Comparison of ENCODE assay signal across 21 cellular contexts in genomic region chr1:220092694-220093093, GRCh38. TPM values are rescaled to one million over a fixed set of nuclear protein-coding genes. Genes with fewer than 3 reads are reported as not detected.
A peak's percentile ranks its signal among the peaks of the same experiment; 100 is the strongest.
DNase-seq lines count a peak whose midpoint lies in the region; ATAC-seq and TF ChIP-seq lines count a peak whose summit lies in the region.
"Had no signal": no experiment of that assay in that cellular context is flagged by ENCODE, and none has a peak within 500 bp of the region (broad histone marks: within the 10 kb centered on the region; RNA-seq: fewer than 3 reads in every experiment).

No MANE protein-coding gene starts in this region.

- POLR2A ChIA-PET in CD4-positive, alpha-beta T cell (lab: Charles Lee): interaction anchor here (1.2 kb wide), 1 partner anchor 46 kb away, joined by 5 read pairs; the partner anchor contains the start of gene EPRS1
- POLR2A ChIA-PET in HCT116 (lab: Charles Lee): no interaction called here

- H3K9me3 ChIP-seq in CD4-positive, alpha-beta T cell (ENCODE audit: control insufficient read depth, low read length): no peaks in the 10 kb centered on the region
- H3K9me3 ChIP-seq in HCT116 (ENCODE audit: control insufficient read depth in 1 of 2, insufficient read depth in 1 of 2, low read depth in 1 of 2, low read length in 2 of 2) (no peaks in the 10 kb centered on the region), smooth muscle cell (replicated peaks; ENCODE audit: low read depth) (no peaks in the 10 kb centered on the region)
- H3K9me3 ChIP-seq: BLaER1, SK-N-SH had no signal

- H3K4me1 ChIP-seq in HCT116 (ENCODE audit: control insufficient read depth in 1 of 2, insufficient read depth in 2 of 2, low read length in 2 of 2) (peaks cover 9 to 19% of the 10 kb centered on the region in 2 experiments; a peak in 3 of 4 replicates), smooth muscle cell (ENCODE audit: low read depth) (peaks cover 10% of the 10 kb centered on the region)

- no peaks in the 10 kb centered on the region for H3K9me3 Mint-ChIP-seq in CD4-positive, alpha-beta T cell
- peaks cover 0 to 6% (median 0%) of the 10 kb centered on the region in 5 experiments for H3K9me3 Mint-ChIP-seq in brain
- H3K9me3 Mint-ChIP-seq: CD8-positive, alpha-beta T cell had no signal

- ATAC-seq in CD4-positive, alpha-beta T cell (ENCODE audit: poor library complexity): no peak
- ATAC-seq in HCT116: no peak
- ATAC-seq: CD8-positive, alpha-beta T cell; Panc1 had no signal

- H3K79me2 ChIP-seq in HCT116 (ENCODE audit: insufficient read depth, low read length) (peaks cover 27% of the 10 kb centered on the region), smooth muscle cell (ENCODE audit: low read depth) (peaks cover 25% of the 10 kb centered on the region)

- WGBS in smooth muscle cell (ENCODE audit: low lambda C conversion rate): 100% methylated on average over 1 of the region's 1 CpG

- TF ChIP-seq RAD21 in HCT116 (IDR thresholded peaks at IDR 0.05; ENCODE audit: low read depth): no peak

- DNase-seq in CD4-positive, alpha-beta T cell: no peak
- DNase-seq in HCT116 (ENCODE audit: low read depth, low spot score) (no peak), smooth muscle cell (lab: John Stamatoyannopoulos, UW; ENCODE audit: unreplicated experiment) (no peak), NCI-H1092 treated with DMSO at 0.1 percent for 48 hours (lab: John Stamatoyannopoulos, UW) (no peak), NCI-H524 treated with DMSO at 0.1 percent for 48 hours (lab: John Stamatoyannopoulos, UW) (no peak), erythroblast (lab: John Stamatoyannopoulos, UW) (no peak)
- DNase-seq: ACHN; CD8-positive, alpha-beta T cell; GOT3; HCEC 1CT; KG1; NCI-H1105; NCI-H2029; NCI-H226; NCI-H510A treated with DMSO at 0.1 percent for 48 hours; NCI-H774; SIG-M5; SK-N-SH had no signal

- H3K4me3 Mint-ChIP-seq in CD4-positive, alpha-beta T cell: peak overlapping the region; percentile 71
- peak overlapping the region in 3 of 5 experiments; percentile 64 to 80 (median 75) for H3K4me3 Mint-ChIP-seq in brain

- intact Hi-C loops in CD4-positive, alpha-beta T cell (cut with DNase I, micrococcal nuclease): loop anchor here in 1 of 2 experiments (10.0 kb wide), 1 partner anchor 918 kb away; the partner anchor contains the start of gene LYPLAL1
- intact Hi-C loops in HCT116 (cut with micrococcal nuclease): no loop called here

- H3K36me3 ChIP-seq in HCT116 (ENCODE audit: control insufficient read depth in 1 of 2, insufficient read depth in 2 of 2, low read length in 2 of 2) (peaks cover 2 to 6% of the 10 kb centered on the region in 2 experiments; a peak in 2 of 4 replicates), smooth muscle cell (ENCODE audit: low read depth) (peaks cover 2% of the 10 kb centered on the region)

- H3K4me1 Mint-ChIP-seq in CD4-positive, alpha-beta T cell (ENCODE audit: low read depth): peaks cover 28% of the 10 kb centered on the region
- peaks cover 44% of the 10 kb centered on the region for H3K4me1 Mint-ChIP-seq in brain

- no peaks in the 10 kb centered on the region for H4K20me1 ChIP-seq in HCT116 (ENCODE audit: insufficient read depth)
- H4K20me1 ChIP-seq in smooth muscle cell (ENCODE audit: low read depth): peaks cover 6% of the 10 kb centered on the region
- H4K20me1 ChIP-seq: BLaER1 had no signal

- TF ChIP-seq POLR2A in HCT116 (IDR thresholded peaks at IDR 0.05; ENCODE audit: borderline replicate concordance, extremely low read depth, insufficient read depth, insufficient read length) (no peak), erythroblast (IDR thresholded peaks at IDR 0.05; ENCODE audit: low read length) (no peak)

- CTCF ChIA-PET in CD4-positive, alpha-beta T cell (lab: Charles Lee): interaction anchor here (0.8 kb wide), 1 partner anchor 47 kb away, joined by 3 read pairs; the partner anchor contains the start of gene EPRS1
- CTCF ChIA-PET in HCT116 (lab: Charles Lee): interaction anchor here (1.3 kb wide), 1 partner anchor 21 kb away, joined by 5 read pairs; no protein-coding TSS in a partner anchor

- RAD21 ChIA-PET in HCT116 (lab: Charles Lee; ENCODE audit: low non-redundant PET in 1 of 2, low total read pairs in 2 of 2, uncharacterized antibody in 2 of 2, unreplicated experiment in 2 of 2): no interaction called here

- H3K4me2 ChIP-seq in HCT116 (ENCODE audit: low read length): no peak overlapping the region
- H3K4me2 ChIP-seq in smooth muscle cell: no peak overlapping the region
- H3K4me2 ChIP-seq: BLaER1, SK-N-SH had no signal

- H3F3A ChIP-seq in smooth muscle cell (ENCODE audit: low read depth): no peaks in the 10 kb centered on the region

- H3K9ac ChIP-seq in HCT116 (ENCODE audit: low read length) (no peak overlapping the region), smooth muscle cell (ENCODE audit: low read depth) (no peak overlapping the region)
- H3K9ac ChIP-seq: BLaER1, SK-N-SH had no signal

- H3K27me3 ChIP-seq in CD4-positive, alpha-beta T cell (ENCODE audit: control insufficient read depth, insufficient read depth, low read length): no peaks in the 10 kb centered on the region
- H3K27me3 ChIP-seq in HCT116 (ENCODE audit: insufficient read depth, low read length) (no peaks in the 10 kb centered on the region), smooth muscle cell (ENCODE audit: low read depth) (no peaks in the 10 kb centered on the region)
- H3K27me3 ChIP-seq: BLaER1 had no signal

- H3K4me3 ChIP-seq in HCT116 (replicated peaks in 1 of 2; ENCODE audit: low read depth in 1 of 2, low read length in 2 of 2): no peak overlapping the region
- no peak overlapping the region for H3K4me3 ChIP-seq in smooth muscle cell
- H3K4me3 ChIP-seq: BLaER1 had no signal

- peaks cover 29% of the 10 kb centered on the region for H3K36me3 Mint-ChIP-seq in CD4-positive, alpha-beta T cell (ENCODE audit: low read depth)
- H3K36me3 Mint-ChIP-seq in brain: peaks cover 28% of the 10 kb centered on the region

- H3K27ac Mint-ChIP-seq in CD4-positive, alpha-beta T cell: peak overlapping the region; percentile 79
- no peak overlapping the region for H3K27ac Mint-ChIP-seq in brain
- H3K27ac Mint-ChIP-seq: CD8-positive, alpha-beta T cell had no signal

- H2AFZ ChIP-seq in HCT116 (ENCODE audit: low read depth, low read length, poor library complexity, severe bottlenecking): peak overlapping the region; percentile 78
- H2AFZ ChIP-seq in smooth muscle cell (ENCODE audit: low read depth): peak overlapping the region; percentile 91

- no peak for TF ChIP-seq CTCF in CD4-positive, alpha-beta T cell (IDR thresholded peaks at IDR 0.05)
- TF ChIP-seq CTCF in HCT116 (IDR thresholded peaks at IDR 0.05 in 2 of 3, conservative IDR thresholded peaks at IDR 0.05 in 1 of 3; ENCODE audit: borderline replicate concordance in 1 of 3, insufficient read depth in 1 of 3, low read depth in 2 of 3, low read length in 2 of 3) (no peak), brain (conservative IDR thresholded peaks at IDR 0.05) (no peak), smooth muscle cell (IDR thresholded peaks at IDR 0.05; ENCODE audit: borderline replicate concordance, insufficient read depth, poor library complexity, severe bottlenecking) (no peak)

- H3K27ac ChIP-seq in CD4-positive, alpha-beta T cell (ENCODE audit: low read depth, low read length): no peak overlapping the region
- H3K27ac ChIP-seq in HCT116 (ENCODE audit: low read depth, low read length) (no peak overlapping the region), smooth muscle cell (ENCODE audit: low read depth) (no peak overlapping the region)
- H3K27ac ChIP-seq: BLaER1 had no signal

- no peaks in the 10 kb centered on the region for H3K9me2 ChIP-seq in HCT116 (ENCODE audit: insufficient read depth)
- H3K9me2 ChIP-seq: SK-N-SH had no signal

- no peaks in the 10 kb centered on the region for H3K27me3 Mint-ChIP-seq in CD4-positive, alpha-beta T cell
- H3K27me3 Mint-ChIP-seq in brain: peaks cover 10% of the 10 kb centered on the region

- BruUV-seq in HCT116 (replicated peaks; lab: Mats Ljungman, UMichigan): no TSS peak

TF ChIP-seq in HCT116, 20 proteins besides CTCF, POLR2A, EP300 and RAD21 (continues in another document):
- TF ChIP-seq SIN3A (IDR thresholded peaks at IDR 0.05; ENCODE audit: low read depth) (no peak), EZH2 (IDR thresholded peaks at IDR 0.05) (no peak), EZH2phosphoT487 (IDR thresholded peaks at IDR 0.05; ENCODE audit: borderline replicate concordance) (no peak)

RNA-seq across cellular contexts. Expression of gene IARS2, which starts 1.2 kb away (rescaled TPM):
- 10 to 100 TPM; 18.9 to 19.0 TPM for total RNA-seq in CD4-positive, alpha-beta T cell
- total RNA-seq in HCT116 (2021; ENCODE audit: unreplicated experiment) (106 TPM), smooth muscle cell (81.0 and 91.5 TPM in 2 replicates)
- 45.4 and 63.8 TPM in 2 replicates for polyA plus RNA-seq in HCT116 (2012)
- polyA plus RNA-seq in brain (ENCODE audit: insufficient read depth, low read depth, low replicate concordance) (24.1 TPM), smooth muscle cell (42.5 and 47.3 TPM in 2 replicates)

RNA-seq across cellular contexts. Expression of gene BPNT1, which starts 3.1 kb away (rescaled TPM):
- total RNA-seq in CD4-positive, alpha-beta T cell: 1 to 10 TPM; 1.1 to 2.5 TPM
- total RNA-seq in HCT116 (2021; ENCODE audit: unreplicated experiment) (25.2 TPM), smooth muscle cell (16.3 and 26.5 TPM in 2 replicates)
- 30.4 and 30.9 TPM in 2 replicates for polyA plus RNA-seq in HCT116 (2012)
- polyA plus RNA-seq in brain (ENCODE audit: insufficient read depth, low read depth, low replicate concordance) (40.1 TPM), smooth muscle cell (10.1 and 12.1 TPM in 2 replicates)

RNA-seq across cellular contexts. Expression of gene EPRS1, which starts 46.4 kb away (rescaled TPM):
- 10 to 100 TPM; 37.4 to 39.6 TPM for total RNA-seq in CD4-positive, alpha-beta T cell
- total RNA-seq in HCT116 (2021; ENCODE audit: unreplicated experiment): 188 TPM
- polyA plus RNA-seq in HCT116 (2012): 121 and 139 TPM in 2 replicates
- 78.4 TPM for polyA plus RNA-seq in brain (ENCODE audit: insufficient read depth, low read depth, low replicate concordance)
- total RNA-seq in smooth muscle cell: 71.8 and 79.4 TPM in 2 replicates
- 40.2 and 47.8 TPM in 2 replicates for polyA plus RNA-seq in smooth muscle cell
